ENCODE assay signal across 28 cellular contexts in genomic region chr3:60827666-60828065, GRCh38.
A peak's percentile ranks its signal among the peaks of the same experiment; 100 is the strongest.
DNase-seq lines count a peak whose midpoint lies in the region; ATAC-seq and TF ChIP-seq lines count a peak whose summit lies in the region.
"Had no signal": no experiment of that assay in that cellular context is flagged by ENCODE, and none has a peak within 500 bp of the region (broad histone marks: within the 10 kb centered on the region; RNA-seq: fewer than 3 reads in every experiment).

No MANE protein-coding gene starts in this region.

- H3K4me3 ChIP-seq in right atrium auricular region = no peak overlapping the region
- H3K4me3 ChIP-seq: A549; BLaER1; BLaER1 treated with 17β-estradiol and CSF1 and Interleukin-3, amounts not matched to agents 10 nM and 100 nM had no signal

- no peak overlapping the region for H3K27ac ChIP-seq in right atrium auricular region
- H3K27ac ChIP-seq: 22Rv1; A549; BLaER1; BLaER1 treated with 17β-estradiol and CSF1 and Interleukin-3, amounts not matched to agents 10 nM and 100 nM; C4-2B had no signal

- no peaks in the 10 kb centered on the region for H3K27me3 ChIP-seq in right atrium auricular region
- H3K27me3 ChIP-seq: BE2C; BLaER1; BLaER1 treated with 17β-estradiol and CSF1 and Interleukin-3, amounts not matched to agents 10 nM and 100 nM had no signal

- TF ChIP-seq CTCF in right atrium auricular region (IDR thresholded peaks at IDR 0.05) = no peak

- no peaks in the 10 kb centered on the region for H3K36me3 ChIP-seq in right atrium auricular region
- H3K36me3 ChIP-seq: BE2C; BLaER1; BLaER1 treated with 17β-estradiol and CSF1 and Interleukin-3, amounts not matched to agents 10 nM and 100 nM had no signal

- H3K9me3 ChIP-seq in right atrium auricular region = no peaks in the 10 kb centered on the region
- H3K9me3 ChIP-seq: A549, BE2C had no signal

- DNase-seq in Right ventricle myocardium superior (no peak), cardiac septum (ENCODE audit: low spot score) (no peak), left ventricle myocardium superior (no peak), right atrium auricular region (ENCODE audit: low spot score) (no peak)
- DNase-seq: 8988T; ACHN; AML-193; BE2C; C1 segment of cervical spinal cord; Caco-2; Calu3; CD4-positive, alpha-beta T cell; CD4-positive, CD25-positive, alpha-beta regulatory T cell; CD8-positive, alpha-beta memory T cell; CD8-positive, alpha-beta T cell; COR-L47; DMS 273 treated with DMSO at 0.1 percent for 48 hours; DMS153; DMS53; DMS79; DMS79 treated with DMSO at 0.1 percent for 48 hours; DND-41; EL had no signal

- intact Hi-C loops in Right ventricle myocardium superior (cut with DNase I) (no loop called here), cardiac septum (cut with DNase I) (no loop called here), left ventricle myocardium superior (cut with micrococcal nuclease) (no loop called here)

- no peaks in the 10 kb centered on the region for H3K4me1 ChIP-seq in right atrium auricular region
- H3K4me1 ChIP-seq: A549; BE2C; BLaER1; BLaER1 treated with 17β-estradiol and CSF1 and Interleukin-3, amounts not matched to agents 10 nM and 100 nM had no signal

- ATAC-seq in Right ventricle myocardium superior (ENCODE audit: poor library complexity) (peak; percentile 34), left ventricle myocardium superior (peak; percentile 80)
- ATAC-seq: A549; CD8-positive, alpha-beta T cell had no signal
